In the genomic region with DNA sequence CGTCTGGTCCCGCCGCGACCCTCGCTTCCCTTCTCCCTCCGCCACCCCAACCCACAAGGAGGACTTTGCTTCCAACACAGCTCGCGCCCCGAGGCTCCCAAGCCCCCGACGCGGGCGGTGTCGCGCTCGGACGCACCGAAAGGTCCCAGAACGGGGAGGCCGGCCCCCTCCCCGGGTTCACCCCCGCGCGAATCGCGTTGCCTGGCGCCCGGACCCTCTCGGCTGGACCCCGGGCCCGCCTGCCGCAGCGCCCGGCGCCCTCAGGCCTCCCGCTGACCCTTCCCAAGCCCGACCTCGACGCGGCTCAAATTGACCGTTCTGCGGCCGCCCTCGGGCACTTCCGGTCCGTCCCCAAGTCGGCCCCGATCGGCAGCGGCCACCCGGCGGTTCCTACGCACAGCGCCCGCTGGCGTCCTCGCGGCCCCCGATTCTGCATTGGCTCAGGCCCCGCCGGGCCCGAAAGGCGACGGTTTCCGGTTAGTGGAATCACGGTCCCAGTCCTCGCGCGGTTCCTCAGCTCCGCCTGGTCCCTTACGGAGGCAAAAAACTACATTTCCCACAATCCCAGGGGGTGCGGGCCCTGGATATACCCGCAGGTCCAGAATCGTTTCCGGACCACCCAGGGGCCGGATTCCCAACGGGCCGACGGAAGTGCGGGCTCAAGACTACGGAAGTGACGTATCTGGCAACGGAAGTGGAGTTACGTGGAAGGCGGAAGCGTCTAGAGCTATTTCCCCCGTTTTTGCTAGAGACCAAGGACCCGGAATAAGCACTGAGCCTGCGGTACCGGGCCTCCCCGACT, we compare ENCODE assay signal across 8 cellular contexts. TPM values are rescaled to one million over a fixed set of nuclear protein-coding genes. Genes with fewer than 3 reads are reported as not detected.
DNase-seq lines count a peak whose midpoint lies in the region; ATAC-seq and TF ChIP-seq lines count a peak whose summit lies in the region.

A gene (minus strand): TSS at position 347 of the 802 bp plus-strand sequence. CDS start 451 bp downstream, outside the sequence.

- no peaks in the 10 kb centered on the region for H3K36me3 Mint-ChIP-seq in activated naive CD4-positive, alpha-beta T cell treated with anti-CD3 and anti-CD28 coated beads, Interleukin-2, amount 50 U/mL, for 24 hours

- no peaks in the 10 kb centered on the region for H3K27me3 ChIP-seq in suprapubic skin

- no peaks in the 10 kb centered on the region for H3K27me3 Mint-ChIP-seq in activated naive CD4-positive, alpha-beta T cell treated with anti-CD3 and anti-CD28 coated beads, Interleukin-2, amount 50 U/mL, for 24 hours

- H3K4me1 Mint-ChIP-seq in activated naive CD4-positive, alpha-beta T cell treated with anti-CD3 and anti-CD28 coated beads, Interleukin-2, amount 50 U/mL, for 24 hours = peaks cover 17% of the 10 kb centered on the region

- H3K9me3 Mint-ChIP-seq in activated naive CD4-positive, alpha-beta T cell treated with anti-CD3 and anti-CD28 coated beads, Interleukin-2, amount 50 U/mL, for 24 hours = no peaks in the 10 kb centered on the region

- H3K27ac Mint-ChIP-seq in activated naive CD4-positive, alpha-beta T cell treated with anti-CD3 and anti-CD28 coated beads, Interleukin-2, amount 50 U/mL, for 24 hours = peak within 1 kb of the TSS; percentile 98

- peak within 1 kb of the TSS; percentile 90 for H3K27ac ChIP-seq in suprapubic skin

- H3K4me3 Mint-ChIP-seq in activated naive CD4-positive, alpha-beta T cell treated with anti-CD3 and anti-CD28 coated beads, Interleukin-2, amount 50 U/mL, for 24 hours = peak within 1 kb of the TSS; percentile 93

- no peak for TF ChIP-seq EP300 in suprapubic skin (IDR thresholded peaks at IDR 0.05)

- H3K4me3 ChIP-seq in suprapubic skin = peak within 1 kb of the TSS; percentile 99

- TF ChIP-seq CTCF in GM10266 (IDR thresholded peaks at IDR 0.05; ENCODE audit: control insufficient read depth, insufficient read depth, low read depth, missing control alignments) = peak; percentile 38
- peak in 1 of 2 donors; percentile 29 for TF ChIP-seq CTCF in suprapubic skin (IDR thresholded peaks at IDR 0.05)

- peaks cover 46% of the 10 kb centered on the region for H3K4me1 ChIP-seq in suprapubic skin

- ATAC-seq in HG02588 (IDR thresholded peaks at IDR 0.05; ENCODE audit: unreplicated experiment) = peak; percentile 76
- peak; percentile 95 for ATAC-seq in SK-N-SH treated with all-trans-retinoic acid at 6 μM for 48 hours

- peaks cover 7% of the 10 kb centered on the region for H3K36me3 ChIP-seq in suprapubic skin

- TF ChIP-seq POLR2A in suprapubic skin (IDR thresholded peaks at IDR 0.05) = peak in 1 of 2 donors; percentile 15

- under 1% methylated on average over 35 of the region's 91 CpGs for WGBS in suprapubic skin

- no peaks in the 10 kb centered on the region for H3K9me3 ChIP-seq in suprapubic skin

- DNase-seq in GM10266 (ENCODE audit: extremely low spot score) (peak; percentile 99), NCI-H1092 (lab: John Stamatoyannopoulos, UW) (peak; percentile 98), globus pallidus (ENCODE audit: low spot score) (peak; percentile 100), nucleus accumbens (lab: John Stamatoyannopoulos, UW) (peak; percentile 81 to 100 (median 98)), suprapubic skin (ENCODE audit: low spot score in 2 of 2) (peak; percentile 99)

TF ChIP-seq in SK-N-SH treated with all-trans-retinoic acid at 6 μM for 48 hours, 23 proteins besides CTCF, POLR2A, EP300 and RAD21 (continues in another document):
- TF ChIP-seq TCF4 (CRISPR knock-in tag; IDR thresholded peaks at IDR 0.05; ENCODE audit: borderline replicate concordance) (no peak), RARB (CRISPR knock-in tag; IDR thresholded peaks at IDR 0.05) (no peak; the same call in 1 of the 2 replicates), CSDC2 (CRISPR knock-in tag; IDR thresholded peaks at IDR 0.05) (no peak), ZFP30 (CRISPR knock-in tag; IDR thresholded peaks at IDR 0.05) (no peak), ZNF70 (CRISPR knock-in tag; IDR thresholded peaks at IDR 0.05) (peak; percentile 10; the same call in 1 of the 2 replicates), OSR1 (CRISPR knock-in tag; IDR thresholded peaks at IDR 0.05) (no peak), GLIS3 (CRISPR knock-in tag; IDR thresholded peaks at IDR 0.05) (no peak), ZNF565 (CRISPR knock-in tag; conservative IDR thresholded peaks at IDR 0.05; ENCODE audit: low read depth) (no peak), PPARA (CRISPR knock-in tag; IDR thresholded peaks at IDR 0.05; ENCODE audit: borderline replicate concordance) (no peak), TOX (CRISPR knock-in tag; IDR thresholded peaks at IDR 0.05; ENCODE audit: borderline replicate concordance) (no peak), BACH2 (CRISPR knock-in tag; IDR thresholded peaks at IDR 0.05; ENCODE audit: borderline replicate concordance) (no peak), ARNTL (CRISPR knock-in tag; IDR thresholded peaks at IDR 0.05; ENCODE audit: borderline replicate concordance, low read depth) (no peak), ZNF8 (CRISPR knock-in tag; IDR thresholded peaks at IDR 0.05) (peak; percentile 62; the same call in 1 of the 2 replicates), SNAI2 (CRISPR knock-in tag; IDR thresholded peaks at IDR 0.05) (no peak), ZFP3 (CRISPR knock-in tag; IDR thresholded peaks at IDR 0.05) (peak; percentile 80; the same call in 1 of the 2 replicates), ZC3H10 (CRISPR knock-in tag; IDR thresholded peaks at IDR 0.05) (no peak)
- TF ChIP-seq, protein P1, sequence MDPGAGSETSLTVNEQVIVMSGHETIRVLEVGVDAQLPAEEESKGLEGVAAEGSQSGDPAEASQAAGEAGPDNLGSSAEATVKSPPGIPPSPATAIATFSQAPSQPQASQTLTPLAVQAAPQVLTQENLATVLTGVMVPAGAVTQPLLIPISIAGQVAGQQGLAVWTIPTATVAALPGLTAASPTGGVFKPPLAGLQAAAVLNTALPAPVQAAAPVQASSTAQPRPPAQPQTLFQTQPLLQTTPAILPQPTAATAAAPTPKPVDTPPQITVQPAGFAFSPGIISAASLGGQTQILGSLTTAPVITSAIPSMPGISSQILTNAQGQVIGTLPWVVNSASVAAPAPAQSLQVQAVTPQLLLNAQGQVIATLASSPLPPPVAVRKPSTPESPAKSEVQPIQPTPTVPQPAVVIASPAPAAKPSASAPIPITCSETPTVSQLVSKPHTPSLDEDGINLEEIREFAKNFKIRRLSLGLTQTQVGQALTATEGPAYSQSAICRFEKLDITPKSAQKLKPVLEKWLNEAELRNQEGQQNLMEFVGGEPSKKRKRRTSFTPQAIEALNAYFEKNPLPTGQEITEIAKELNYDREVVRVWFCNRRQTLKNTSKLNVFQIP (CRISPR knock-in tag; IDR thresholded peaks at IDR 0.05; ENCODE audit: borderline replicate concordance, low read depth) = peak; percentile 88; the same call in 1 of the 2 replicates
- TF ChIP-seq, protein P2, sequence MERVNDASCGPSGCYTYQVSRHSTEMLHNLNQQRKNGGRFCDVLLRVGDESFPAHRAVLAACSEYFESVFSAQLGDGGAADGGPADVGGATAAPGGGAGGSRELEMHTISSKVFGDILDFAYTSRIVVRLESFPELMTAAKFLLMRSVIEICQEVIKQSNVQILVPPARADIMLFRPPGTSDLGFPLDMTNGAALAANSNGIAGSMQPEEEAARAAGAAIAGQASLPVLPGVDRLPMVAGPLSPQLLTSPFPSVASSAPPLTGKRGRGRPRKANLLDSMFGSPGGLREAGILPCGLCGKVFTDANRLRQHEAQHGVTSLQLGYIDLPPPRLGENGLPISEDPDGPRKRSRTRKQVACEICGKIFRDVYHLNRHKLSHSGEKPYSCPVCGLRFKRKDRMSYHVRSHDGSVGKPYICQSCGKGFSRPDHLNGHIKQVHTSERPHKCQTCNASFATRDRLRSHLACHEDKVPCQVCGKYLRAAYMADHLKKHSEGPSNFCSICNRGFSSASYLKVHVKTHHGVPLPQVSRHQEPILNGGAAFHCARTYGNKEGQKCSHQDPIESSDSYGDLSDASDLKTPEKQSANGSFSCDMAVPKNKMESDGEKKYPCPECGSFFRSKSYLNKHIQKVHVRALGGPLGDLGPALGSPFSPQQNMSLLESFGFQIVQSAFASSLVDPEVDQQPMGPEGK (CRISPR knock-in tag; IDR thresholded peaks at IDR 0.05; ENCODE audit: borderline replicate concordance) = peak; percentile 72; the same call in 1 of the 2 replicates
- TF ChIP-seq, protein P3, sequence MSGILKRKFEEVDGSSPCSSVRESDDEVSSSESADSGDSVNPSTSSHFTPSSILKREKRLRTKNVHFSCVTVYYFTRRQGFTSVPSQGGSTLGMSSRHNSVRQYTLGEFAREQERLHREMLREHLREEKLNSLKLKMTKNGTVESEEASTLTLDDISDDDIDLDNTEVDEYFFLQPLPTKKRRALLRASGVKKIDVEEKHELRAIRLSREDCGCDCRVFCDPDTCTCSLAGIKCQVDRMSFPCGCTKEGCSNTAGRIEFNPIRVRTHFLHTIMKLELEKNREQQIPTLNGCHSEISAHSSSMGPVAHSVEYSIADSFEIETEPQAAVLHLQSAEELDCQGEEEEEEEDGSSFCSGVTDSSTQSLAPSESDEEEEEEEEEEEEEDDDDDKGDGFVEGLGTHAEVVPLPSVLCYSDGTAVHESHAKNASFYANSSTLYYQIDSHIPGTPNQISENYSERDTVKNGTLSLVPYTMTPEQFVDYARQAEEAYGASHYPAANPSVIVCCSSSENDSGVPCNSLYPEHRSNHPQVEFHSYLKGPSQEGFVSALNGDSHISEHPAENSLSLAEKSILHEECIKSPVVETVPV (CRISPR knock-in tag; IDR thresholded peaks at IDR 0.05) = no peak
- TF ChIP-seq, protein P4, sequence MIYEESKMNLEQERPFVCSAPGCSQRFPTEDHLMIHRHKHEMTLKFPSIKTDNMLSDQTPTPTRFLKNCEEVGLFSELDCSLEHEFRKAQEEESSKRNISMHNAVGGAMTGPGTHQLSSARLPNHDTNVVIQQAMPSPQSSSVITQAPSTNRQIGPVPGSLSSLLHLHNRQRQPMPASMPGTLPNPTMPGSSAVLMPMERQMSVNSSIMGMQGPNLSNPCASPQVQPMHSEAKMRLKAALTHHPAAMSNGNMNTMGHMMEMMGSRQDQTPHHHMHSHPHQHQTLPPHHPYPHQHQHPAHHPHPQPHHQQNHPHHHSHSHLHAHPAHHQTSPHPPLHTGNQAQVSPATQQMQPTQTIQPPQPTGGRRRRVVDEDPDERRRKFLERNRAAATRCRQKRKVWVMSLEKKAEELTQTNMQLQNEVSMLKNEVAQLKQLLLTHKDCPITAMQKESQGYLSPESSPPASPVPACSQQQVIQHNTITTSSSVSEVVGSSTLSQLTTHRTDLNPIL (CRISPR knock-in tag; IDR thresholded peaks at IDR 0.05; ENCODE audit: low read depth) = no peak

RNA-seq across cellular contexts. Expression of the gene that starts here (rescaled TPM):
- total RNA-seq in suprapubic skin = 100 to 1,000 TPM in 1 of 4 donors, 10 to 100 TPM in 3; 55.8 to 106 (median 86.1) TPM

Comparison
In these comparisons a context has a peak if more than half of its experiments do, and no peak if none do; other contexts are left out.
1. Peak in every context shown above with its lines: DNase-seq, ATAC-seq, H3K4me3 ChIP-seq and H3K27ac ChIP-seq.